ENCODE assay signal across 8 cellular contexts in genomic region chr15:92881570-92881837, GRCh38. TPM values are rescaled to one million over a fixed set of nuclear protein-coding genes. Genes with fewer than 3 reads are reported as not detected.
DNase-seq lines count a peak whose midpoint lies in the region; ATAC-seq and TF ChIP-seq lines count a peak whose summit lies in the region.

No MANE protein-coding gene starts in this region.

- H3K27me3 ChIP-seq in right lobe of liver: no peaks in the 10 kb centered on the region
- H3K27me3 ChIP-seq in thoracic aorta (replicated peaks; ENCODE audit: insufficient read depth): no peaks in the 10 kb centered on the region

- no peak for DNase-seq in activated CD4-positive, alpha-beta T cell treated with anti-CD3 and anti-CD28 coated beads for 36 hours
- DNase-seq in activated CD4-positive, alpha-beta T cell treated with anti-CD3 and anti-CD28 coated beads for 1 hour: no peak
- no peak for DNase-seq in right lobe of liver
- no peak for DNase-seq in thoracic aorta (ENCODE audit: low spot score)
- no peak for DNase-seq in NK-92 (lab: John Stamatoyannopoulos, UW; ENCODE audit: unreplicated experiment)
- no peak for DNase-seq in EL

- intact Hi-C loops in activated CD4-positive, alpha-beta T cell treated with anti-CD3 and anti-CD28 coated beads for 36 hours (cut with DNase I, micrococcal nuclease): loop anchor here in 1 of 2 experiments (1.0 to 5.0 kb wide), 2 partner anchors 36 kb away; no protein-coding TSS in a partner anchor
- intact Hi-C loops in right lobe of liver (cut with DNase I): no loop called here

- TF ChIP-seq CTCF in right lobe of liver (IDR thresholded peaks at IDR 0.05) (no peak), thoracic aorta (IDR thresholded peaks at IDR 0.05) (no peak)

- POLR2A ChIA-PET in activated CD4-positive, alpha-beta T cell treated with anti-CD3 and anti-CD28 coated beads for 36 hours (lab: Charles Lee): interaction anchor here (0.6 to 6.3 kb wide), 16 partner anchors 21 to 84 kb away, joined by 3 to 111 read pairs (median 12); partner anchors contain the start of gene CHD2

- no peaks in the 10 kb centered on the region for H3K9me3 ChIP-seq in right lobe of liver
- no peaks in the 10 kb centered on the region for H3K9me3 ChIP-seq in thoracic aorta

- ATAC-seq in activated CD4-positive, alpha-beta T cell treated with anti-CD3 and anti-CD28 coated beads for 36 hours: no peak
- ATAC-seq in right lobe of liver (no peak), thoracic aorta (ENCODE audit: insufficient number of reproducible peaks, low FRiP score, low read depth) (no peak), HG02840 (IDR thresholded peaks at IDR 0.05; ENCODE audit: low FRiP score, unreplicated experiment) (no peak)

- H3K4me3 Mint-ChIP-seq in activated CD4-positive, alpha-beta T cell treated with anti-CD3 and anti-CD28 coated beads for 36 hours: peak overlapping the region; percentile 84

- no peak for TF ChIP-seq POLR2A in right lobe of liver (IDR thresholded peaks at IDR 0.05)

- H3K4me1 ChIP-seq in right lobe of liver: peaks cover 0 to 20% (median 4%) of the 10 kb centered on the region in 4 donors
- H3K4me1 ChIP-seq in thoracic aorta (ENCODE audit: control insufficient read depth in 1 of 2, low read depth in 2 of 2): peaks cover 9 to 28% of the 10 kb centered on the region in 2 donors

- CTCF ChIA-PET in activated CD4-positive, alpha-beta T cell treated with anti-CD3 and anti-CD28 coated beads for 36 hours (lab: Charles Lee): interaction anchor here (0.7 to 6.0 kb wide), 9 partner anchors 10 to 84 kb away, joined by 3 to 49 read pairs (median 10); no protein-coding TSS in a partner anchor

- H3K36me3 ChIP-seq in right lobe of liver (peaks cover 0 to 13% (median under 1%) of the 10 kb centered on the region in 4 donors), thoracic aorta (no peaks in the 10 kb centered on the region)

- 13 to 22% (median 15%) methylated on average over 5 of the region's 5 CpGs for WGBS in adipose tissue, 3 donors
- WGBS in right lobe of liver (ENCODE audit: insufficient coverage, low coverage, low lambda C conversion rate, missing lambda C conversion rate): 28% methylated on average over 5 of the region's 5 CpGs

- H3K9me3 Mint-ChIP-seq in activated CD4-positive, alpha-beta T cell treated with anti-CD3 and anti-CD28 coated beads for 36 hours (ENCODE audit: low read depth): no peaks in the 10 kb centered on the region

- peaks cover 43% of the 10 kb centered on the region for H3K4me1 Mint-ChIP-seq in activated CD4-positive, alpha-beta T cell treated with anti-CD3 and anti-CD28 coated beads for 36 hours

- H3K36me3 Mint-ChIP-seq in activated CD4-positive, alpha-beta T cell treated with anti-CD3 and anti-CD28 coated beads for 36 hours (ENCODE audit: low read depth): peaks cover 33% of the 10 kb centered on the region

- H3K27ac Mint-ChIP-seq in activated CD4-positive, alpha-beta T cell treated with anti-CD3 and anti-CD28 coated beads for 36 hours: peak overlapping the region; percentile 96

- no peaks in the 10 kb centered on the region for H3K27me3 Mint-ChIP-seq in activated CD4-positive, alpha-beta T cell treated with anti-CD3 and anti-CD28 coated beads for 36 hours

- H3K4me3 ChIP-seq in right lobe of liver: peak overlapping the region; percentile 6 to 54 (median 51)
- H3K4me3 ChIP-seq in thoracic aorta: peak overlapping the region; percentile 68

- H3K27ac ChIP-seq in adipose tissue (ENCODE audit: low read depth, low read length) (peak overlapping the region; percentile 35), right lobe of liver (peak overlapping the region; percentile 79 to 95 (median 94)), thoracic aorta (peak overlapping the region; percentile 92 to 94)

RNA-seq across cellular contexts. Expression of gene CHD2, which starts 18.6 kb away (rescaled TPM):
- 100 to 1,000 TPM; 118 to 149 TPM for total RNA-seq in activated CD4-positive, alpha-beta T cell treated with anti-CD3 and anti-CD28 coated beads for 36 hours
- 10 to 100 TPM; 12.5 to 38.1 (median 32.6) TPM for polyA plus RNA-seq in adipose tissue
- total RNA-seq in right lobe of liver: 10 to 100 TPM; 41.4 to 65.0 (median 56.6) TPM
- total RNA-seq in thoracic aorta: 100 to 1,000 TPM; 143 to 148 TPM

Comparison
In these comparisons a context has a peak if more than half of its experiments do, and no peak if none do; other contexts are left out.
1. H3K27ac ChIP-seq: peak in every context shown above with its lines; median percentile 94 in right lobe of liver; 93 in thoracic aorta; 35 in adipose tissue.